8 cellular contexts compared by ENCODE assay signal in the genomic region with DNA sequence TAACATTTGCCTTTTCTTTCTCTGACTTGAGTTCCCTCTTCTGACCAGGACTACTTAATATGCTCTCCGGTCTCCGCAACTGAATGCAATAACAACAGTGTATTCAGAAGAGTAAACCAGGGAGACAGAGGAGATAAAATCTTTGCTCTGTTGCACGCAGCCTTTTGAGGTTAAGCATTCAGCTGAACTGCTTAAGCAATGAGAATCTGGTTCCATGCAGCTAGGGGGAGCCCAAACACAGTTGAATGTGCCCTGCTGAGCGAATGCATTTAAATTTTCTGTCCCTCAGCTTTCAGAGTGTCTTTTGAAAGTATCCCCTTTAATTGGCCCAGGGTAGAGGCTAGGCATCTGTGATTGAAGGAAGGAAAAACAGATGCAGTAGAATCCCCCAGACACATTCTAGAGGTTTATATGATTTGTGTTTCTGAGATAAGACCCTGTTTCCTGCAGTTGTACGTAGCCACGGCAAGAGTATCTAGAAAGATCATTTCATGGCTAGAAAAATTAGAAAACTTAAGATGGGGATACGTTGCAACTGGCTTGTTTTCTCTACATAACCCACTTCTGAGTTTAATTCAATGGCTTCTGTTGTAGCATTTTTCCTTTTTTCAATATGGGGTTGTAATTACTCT.
A peak's percentile ranks its signal among the peaks of the same experiment; 100 is the strongest.
DNase-seq lines count a peak whose midpoint lies in the region; ATAC-seq and TF ChIP-seq lines count a peak whose summit lies in the region.

No MANE protein-coding gene starts in this region.

- TF ChIP-seq CTCF in GM20000 (IDR thresholded peaks at IDR 0.05; ENCODE audit: extremely low read depth, missing control alignments) = peak; percentile 81
- peak; percentile 60 to 83 (median 74) for TF ChIP-seq CTCF in ascending aorta (IDR thresholded peaks at IDR 0.05)
- peak; percentile 91 for TF ChIP-seq CTCF in hepatocyte (IDR thresholded peaks at IDR 0.05; ENCODE audit: poor library complexity)
- TF ChIP-seq CTCF in sigmoid colon (IDR thresholded peaks at IDR 0.05) = peak; percentile 51 to 85 (median 71)

- no peak for TF ChIP-seq POLR2A in sigmoid colon (IDR thresholded peaks at IDR 0.05)

- DNase-seq in G401 (ENCODE audit: low spot score) = peak; percentile 45
- DNase-seq in GM20000 (ENCODE audit: low spot score) = peak; percentile 48
- peak; percentile 70 for DNase-seq in NCI-H748 treated with DMSO at 0.1 percent for 48 hours (lab: John Stamatoyannopoulos, UW)
- DNase-seq in ascending aorta (ENCODE audit: low spot score in 2 of 2) = peak in 1 of 2 donors; percentile 74
- peak; percentile 84 for DNase-seq in hepatocyte (ENCODE audit: low spot score)
- peak; percentile 75 for DNase-seq in sigmoid colon
- DNase-seq in activated T-cell treated with anti-CD3 and anti-CD28 coated beads, Interleukin-2, amount 50 U/mL, for 1 hour = no peak

- H3K4me1 ChIP-seq in ascending aorta (no peaks in the 10 kb centered on the region), hepatocyte (ENCODE audit: insufficient read depth) (no peaks in the 10 kb centered on the region), sigmoid colon (no peaks in the 10 kb centered on the region)

- no peaks in the 10 kb centered on the region for H3K36me3 ChIP-seq in ascending aorta
- H3K36me3 ChIP-seq in hepatocyte (replicated peaks; ENCODE audit: insufficient read depth, low read depth) = no peaks in the 10 kb centered on the region
- no peaks in the 10 kb centered on the region for H3K36me3 ChIP-seq in sigmoid colon

- no peaks in the 10 kb centered on the region for H3K27me3 ChIP-seq in ascending aorta
- H3K27me3 ChIP-seq in hepatocyte = no peaks in the 10 kb centered on the region
- H3K27me3 ChIP-seq in sigmoid colon = no peaks in the 10 kb centered on the region

- H4K20me1 ChIP-seq in hepatocyte (ENCODE audit: insufficient read depth, poor library complexity, severe bottlenecking) = no peaks in the 10 kb centered on the region

- H3K27ac ChIP-seq in ascending aorta = no peak overlapping the region
- no peak overlapping the region for H3K27ac ChIP-seq in hepatocyte
- no peak overlapping the region for H3K27ac ChIP-seq in sigmoid colon

- no peaks in the 10 kb centered on the region for H3K9me2 ChIP-seq in hepatocyte (replicated peaks; ENCODE audit: insufficient read depth)

- peak overlapping the region; percentile 59 for H3K4me2 ChIP-seq in hepatocyte

- peak; percentile 68 for ATAC-seq in HG03571 (IDR thresholded peaks at IDR 0.05; ENCODE audit: unreplicated experiment)

- H2AFZ ChIP-seq in hepatocyte = no peak overlapping the region

- H3K4me3 ChIP-seq in ascending aorta (peak overlapping the region in 1 of 2 donors; percentile 42), hepatocyte (no peak overlapping the region), sigmoid colon (no peak overlapping the region)

- in situ Hi-C loops in G401 (cut with HindIII; ENCODE audit: low sequenced_read_pairs) = no loop called here

- H3K79me2 ChIP-seq in hepatocyte = no peaks in the 10 kb centered on the region

- intact Hi-C loops in ascending aorta (cut with DNase I) = loop anchor here (10.0 kb wide), 1 partner anchor 696 kb away; no protein-coding TSS in a partner anchor
- intact Hi-C loops in sigmoid colon (cut with DNase I) = loop anchor here (1.0 to 10.0 kb wide), 3 partner anchors 244 to 978 kb away; no protein-coding TSS in a partner anchor

- WGBS in hepatocyte (ENCODE audit: low lambda C conversion rate, missing lambda C conversion rate) = 25% methylated on average over 7 of the region's 7 CpGs
- 16 to 19% methylated on average over 7 of the region's 7 CpGs for WGBS in sigmoid colon, 2 donors

- TF ChIP-seq EP300 in sigmoid colon (IDR thresholded peaks at IDR 0.05) = no peak

- no peaks in the 10 kb centered on the region for H3K9me3 ChIP-seq in ascending aorta
- H3K9me3 ChIP-seq in hepatocyte (ENCODE audit: low read depth) = no peaks in the 10 kb centered on the region
- H3K9me3 ChIP-seq in sigmoid colon = no peaks in the 10 kb centered on the region
